2 cellular contexts compared by ENCODE assay signal in genomic region chr2:223737207-223737606, GRCh38.
TF ChIP-seq lines count a peak whose summit lies in the region.

No MANE protein-coding gene starts in this region.

TF ChIP-seq in A549, 52 proteins besides CTCF, POLR2A, EP300 and RAD21:
- no peak for TF ChIP-seq EHMT2 (IDR thresholded peaks at IDR 0.05; ENCODE audit: low read depth)
- no peak for TF ChIP-seq SREBF2 (IDR thresholded peaks at IDR 0.05)
- TF ChIP-seq RCOR1 (IDR thresholded peaks at IDR 0.05; ENCODE audit: low read depth, low read length) = no peak
- no peak for TF ChIP-seq BHLHE40 (IDR thresholded peaks at IDR 0.05; ENCODE audit: low read depth, low read length)
- TF ChIP-seq CEBPB (IDR thresholded peaks at IDR 0.05) = no peak
- TF ChIP-seq PHF8 (IDR thresholded peaks at IDR 0.05; ENCODE audit: borderline replicate concordance, low read depth) = no peak
- TF ChIP-seq HES2 (IDR thresholded peaks at IDR 0.05) = no peak
- no peak for TF ChIP-seq CBX8 (IDR thresholded peaks at IDR 0.05)
- TF ChIP-seq MAFK (IDR thresholded peaks at IDR 0.05; ENCODE audit: partially characterized antibody) = no peak
- TF ChIP-seq JUNB (IDR thresholded peaks at IDR 0.05) = no peak
- no peak for TF ChIP-seq FOSB (CRISPR knock-in tag; IDR thresholded peaks at IDR 0.05)
- no peak for TF ChIP-seq ZSCAN20 (CRISPR knock-in tag; IDR thresholded peaks at IDR 0.05)

TF ChIP-seq in IMR-90, 13 proteins besides CTCF, POLR2A, EP300 and RAD21:
- TF ChIP-seq MAZ (IDR thresholded peaks at IDR 0.05; ENCODE audit: borderline replicate concordance, low read depth, low read length) (no peak), ELK1 (IDR thresholded peaks at IDR 0.05; ENCODE audit: borderline replicate concordance, low read depth, low read length) (no peak), CHD1 (IDR thresholded peaks at IDR 0.05; ENCODE audit: low read depth, low read length) (no peak), NFE2L2 (IDR thresholded peaks at IDR 0.05; ENCODE audit: low read depth, low read length) (no peak), SMC3 (IDR thresholded peaks at IDR 0.05; ENCODE audit: low read depth, low read length) (no peak), FOS (IDR thresholded peaks at IDR 0.05; ENCODE audit: low read depth, low read length) (no peak)
